Comparison of ENCODE assay signal across 24 cellular contexts in the genomic region with DNA sequence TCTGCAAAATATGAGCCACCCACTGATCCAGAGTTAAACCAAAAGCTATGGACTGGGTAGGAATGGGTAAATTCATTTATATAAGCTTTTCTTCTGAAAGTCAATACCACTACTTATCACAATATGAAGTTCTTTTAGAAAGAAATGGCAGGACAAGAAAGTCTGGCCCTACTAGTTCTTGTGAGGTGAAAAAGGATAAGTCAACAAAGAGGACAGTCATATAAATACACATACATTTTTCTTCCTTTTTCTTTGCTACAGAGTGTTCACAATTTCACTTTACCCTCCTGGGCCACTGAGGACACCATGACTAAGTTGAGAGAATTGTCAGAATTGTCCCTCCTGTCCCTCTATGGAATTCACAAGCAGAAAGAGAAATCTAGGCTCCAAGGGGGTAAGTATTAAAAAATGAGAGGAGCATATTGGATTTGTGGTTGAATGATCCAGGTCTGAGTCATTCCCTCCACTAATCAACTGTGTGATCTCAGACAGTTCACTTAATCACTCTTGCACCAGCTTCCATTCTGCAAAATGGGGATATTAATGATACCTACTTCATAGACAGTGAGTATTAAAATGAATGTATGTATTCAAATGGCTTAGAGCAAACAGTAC. TPM values are rescaled to one million over a fixed set of nuclear protein-coding genes. Genes with fewer than 3 reads are reported as not detected.
DNase-seq lines count a peak whose midpoint lies in the region; FAIRE-seq and TF ChIP-seq lines count a peak whose summit lies in the region.
"Had no signal": no experiment of that assay in that cellular context is flagged by ENCODE, and none has a peak within 500 bp of the region (broad histone marks: within the 10 kb centered on the region; RNA-seq: fewer than 3 reads in every experiment).

No MANE protein-coding gene starts in this region.

- peak; percentile 42 for DNase-seq in Calu3
- peak; percentile 57 for DNase-seq in M059J (ENCODE audit: low read depth)
- DNase-seq in bronchial epithelial cell (ENCODE audit: low read depth), result peak; percentile 88
- no peak for DNase-seq in keratinocyte (ENCODE audit: low read depth, low spot score)
- DNase-seq in activated T-cell treated with anti-CD3 and anti-CD28 coated beads, Interleukin-2, amount 50 U/mL, for 48 hours, result no peak
- no peak for DNase-seq in NCI-H1436 treated with DMSO at 0.1 percent for 48 hours (lab: John Stamatoyannopoulos, UW)
- DNase-seq in CD14-positive monocyte (ENCODE audit: low spot score), result no peak
- no peak for DNase-seq in head of caudate nucleus
- DNase-seq: activated CD4-positive, alpha-beta T cell treated with anti-CD3 and anti-CD28 coated beads, Interleukin-2, amount 10 ng/mL, durations not matched to agents 7 days and 5 days; activated CD8-positive, alpha-beta memory T cell treated with anti-CD3 and anti-CD28 coated beads, Interleukin-2, amount 50 U/mL, for 48 hours; amygdala; cerebellar nuclear complex; endodermal cell; GF-D8; H9; midbrain; NCI-H2081; NCI-H510A treated with DMSO at 0.1 percent for 48 hours; uterus had no signal

- peaks cover 15% of the 10 kb centered on the region for H3K4me1 ChIP-seq in keratinocyte (ENCODE audit: control insufficient read depth, extremely low read depth, insufficient read depth, low read length)
- H3K4me1 ChIP-seq: uterus had no signal

- dilution Hi-C loops in keratinocyte (cut with MboI; ENCODE audit: extremely low pct_ligation_motif_present, low sequenced_read_pairs), result no loop called here

- no peaks in the 10 kb centered on the region for H3K9me3 Mint-ChIP-seq in Calu3 (ENCODE audit: low read depth, unreplicated experiment)
- no peaks in the 10 kb centered on the region for H3K9me3 Mint-ChIP-seq in CD14-positive monocyte
- H3K9me3 Mint-ChIP-seq: activated CD4-positive, alpha-beta T cell treated with anti-CD3 and anti-CD28 coated beads, Interleukin-2, amount 10 ng/mL, durations not matched to agents 7 days and 5 days; endodermal cell; H9 had no signal

- H3K4me2 ChIP-seq in keratinocyte (ENCODE audit: control insufficient read depth, extremely low read depth, insufficient read depth, low read depth, low read length), result no peak overlapping the region
- H3K4me2 ChIP-seq: smooth muscle cell had no signal

- no peak overlapping the region for H3K9ac ChIP-seq in keratinocyte (ENCODE audit: control insufficient read depth, extremely low read depth, insufficient read depth, low read length)

- H3K4me3 ChIP-seq in bronchial epithelial cell (ENCODE audit: low read depth, low read length), result no peak overlapping the region
- no peak overlapping the region for H3K4me3 ChIP-seq in keratinocyte (ENCODE audit: control insufficient read depth in 2 of 3, extremely low read depth in 1 of 3, insufficient read depth in 2 of 3, low read depth in 1 of 3, low read length in 3 of 3)
- H3K4me3 ChIP-seq: GM12878, smooth muscle cell, uterus had no signal

- H2AFZ ChIP-seq in keratinocyte (ENCODE audit: control insufficient read depth, low read length), result no peak overlapping the region

- H3K4me1 Mint-ChIP-seq in Calu3 (ENCODE audit: low read depth, unreplicated experiment), result peaks cover 48% of the 10 kb centered on the region
- H3K4me1 Mint-ChIP-seq in CD14-positive monocyte, result peaks cover 17% of the 10 kb centered on the region

- TF ChIP-seq CTCF in Calu3 (IDR thresholded peaks at IDR 0.05; ENCODE audit: unreplicated experiment), result no peak
- no peak for TF ChIP-seq CTCF in bronchial epithelial cell (IDR thresholded peaks at IDR 0.05; ENCODE audit: insufficient read depth, low read length, severe bottlenecking)
- TF ChIP-seq CTCF in keratinocyte (optimal IDR thresholded peaks at IDR 0.05 in 1 of 3, IDR thresholded peaks at IDR 0.05 in 1 of 3, conservative IDR thresholded peaks at IDR 0.05 in 1 of 3; ENCODE audit: extremely low read depth in 1 of 3, insufficient read depth in 2 of 3, low read length in 3 of 3), result no peak
- TF ChIP-seq CTCF in CD14-positive monocyte (IDR thresholded peaks at IDR 0.05), result no peak

- H3K36me3 Mint-ChIP-seq in Calu3 (ENCODE audit: insufficient read depth, unreplicated experiment) (peaks cover 5% of the 10 kb centered on the region), CD14-positive monocyte (peaks cover 66 to 77% of the 10 kb centered on the region in 2 donors)

- no peak overlapping the region for H3K4me3 Mint-ChIP-seq in Calu3 (ENCODE audit: low read depth, unreplicated experiment)
- H3K4me3 Mint-ChIP-seq in CD14-positive monocyte, result no peak overlapping the region
- H3K4me3 Mint-ChIP-seq: activated CD4-positive, alpha-beta T cell treated with anti-CD3 and anti-CD28 coated beads, Interleukin-2, amount 10 ng/mL, durations not matched to agents 7 days and 5 days; endodermal cell; H9 had no signal

- no peaks in the 10 kb centered on the region for H3K36me3 ChIP-seq in bronchial epithelial cell (ENCODE audit: control insufficient read depth, insufficient read depth, low read length)
- H3K36me3 ChIP-seq in keratinocyte (ENCODE audit: control insufficient read depth in 2 of 2, extremely low read depth in 1 of 2, insufficient read depth in 2 of 2, low read length in 2 of 2), result no peaks in the 10 kb centered on the region
- H3K36me3 ChIP-seq: uterus had no signal

- CTCF ChIA-PET in Calu3 (lab: Charles Lee), result interaction anchor here (0.7 to 4.2 kb wide), 9 partner anchors 17 to 105 kb away, joined by 3 to 163 read pairs (median 5); a partner anchor contains a TSS

- peak overlapping the region; percentile 12 for H3K27ac Mint-ChIP-seq in Calu3 (ENCODE audit: unreplicated experiment)
- H3K27ac Mint-ChIP-seq in CD14-positive monocyte, result no peak overlapping the region
- H3K27ac Mint-ChIP-seq: activated CD4-positive, alpha-beta T cell treated with anti-CD3 and anti-CD28 coated beads, Interleukin-2, amount 10 ng/mL, durations not matched to agents 7 days and 5 days; endodermal cell; H9 had no signal

- BruUV-seq in Calu3 (replicated peaks; lab: Mats Ljungman, UMichigan), result no TSS peak

- no peaks in the 10 kb centered on the region for H3K9me3 ChIP-seq in keratinocyte (ENCODE audit: control insufficient read depth, low read depth, low read length)
- H3K9me3 ChIP-seq: uterus had no signal

- H3K79me2 ChIP-seq in keratinocyte (ENCODE audit: control insufficient read depth, insufficient read depth, low read length), result no peaks in the 10 kb centered on the region

- no peaks in the 10 kb centered on the region for H3K27me3 Mint-ChIP-seq in Calu3 (ENCODE audit: unreplicated experiment)
- H3K27me3 Mint-ChIP-seq in CD14-positive monocyte (ENCODE audit: low read depth in 3 of 3), result peaks cover 0 to 2% (median 0%) of the 10 kb centered on the region in 3 donors

- H3K27me3 ChIP-seq in bronchial epithelial cell (ENCODE audit: control insufficient read depth, insufficient read depth, low read length) (no peaks in the 10 kb centered on the region), keratinocyte (ENCODE audit: control insufficient read depth, extremely low read depth, insufficient read depth, low read length) (no peaks in the 10 kb centered on the region)
- H3K27me3 ChIP-seq: uterus had no signal

- H3K9me1 ChIP-seq in keratinocyte (ENCODE audit: control insufficient read depth, extremely low read depth, insufficient read depth, low read length), result no peaks in the 10 kb centered on the region

- no peak for FAIRE-seq in bronchial epithelial cell (lab: Jason Lieb, UNC)
- FAIRE-seq in keratinocyte (lab: Jason Lieb, UNC), result peak; percentile 48
- FAIRE-seq: GM12878, TTC549 had no signal

- H4K20me1 ChIP-seq in keratinocyte (ENCODE audit: control insufficient read depth, extremely low read depth, insufficient read depth, low read length), result no peaks in the 10 kb centered on the region

- intact Hi-C loops in Calu3 (cut with micrococcal nuclease; ENCODE audit: unreplicated experiment), result loop anchor here (1.0 to 10.0 kb wide), 3 partner anchors 27 to 310 kb away; a partner anchor contains a TSS
- intact Hi-C loops in CD14-positive monocyte (cut with micrococcal nuclease), result no loop called here
- intact Hi-C loops in head of caudate nucleus (cut with DNase I), result no loop called here

- H3K27ac ChIP-seq in keratinocyte (ENCODE audit: control insufficient read depth, insufficient read depth, low read length), result no peak overlapping the region
- H3K27ac ChIP-seq: uterus had no signal

RNA-seq across cellular contexts. Expression of a gene that starts 27.6 kb away (rescaled TPM):
- total RNA-seq in Calu3 (2022) (3.8 and 5.8 TPM in 2 replicates), bronchial epithelial cell (1.6 and 7.0 TPM in 2 replicates)
- 0.52 and 1.9 TPM in 2 replicates for total RNA-seq in M059J (2014; rRNA removed; shearing (Covaris generic))
- polyA plus RNA-seq in keratinocyte (0.51 to 1.3 TPM (median 1.0 TPM) in 3 replicates), CD14-positive monocyte (10 to 100 TPM; 33.9 to 55.6 TPM)
- 1.2 TPM for polyA plus RNA-seq in keratinocyte (2011; ENCODE audit: low read depth)
- 0.15 TPM in 1 of 2 replicates, not detected in the other for polyA plus RNA-seq in keratinocyte (2011; cell fraction: cytosol; rRNA removed)
- polyA plus RNA-seq in keratinocyte (2011; cell fraction: nucleus; rRNA removed), result 0.59 and 1.3 TPM in 2 replicates
- 0.24 and 0.78 TPM in 2 replicates for polyA plus RNA-seq in keratinocyte (2012; ENCODE audit: low replicate concordance)
- 0.96 to 3.3 TPM (median 1.5 TPM) in 3 replicates for polyA minus RNA-seq in keratinocyte
- polyA minus RNA-seq in keratinocyte (2011; cell fraction: cytosol; rRNA and poly(A)+ RNA removed), result not detected
- 0.32 and 1.2 TPM in 2 replicates for polyA minus RNA-seq in keratinocyte (2011; cell fraction: nucleus; rRNA and poly(A)+ RNA removed)
- total RNA-seq: activated CD4-positive, alpha-beta T cell treated with anti-CD3 and anti-CD28 coated beads, Interleukin-2, amount 10 ng/mL, durations not matched to agents 7 days and 5 days; GM12878; left lobe of liver had no signal
- polyA plus RNA-seq: neural cell had no signal

Comparison
In these comparisons a context has a peak if more than half of its experiments do, and no peak if none do; other contexts are left out.
1. DNase-seq: peak in Calu3 (single experiment), M059J (single experiment) and bronchial epithelial cell (single experiment); none in keratinocyte (single experiment), activated T-cell treated with anti-CD3 and anti-CD28 coated beads, Interleukin-2, amount 50 U/mL, for 48 hours (0 of 2), NCI-H1436 treated with DMSO at 0.1 percent for 48 hours (single experiment), CD14-positive monocyte (single experiment) and head of caudate nucleus (0 of 42).